ENCODE assay signal across 8 cellular contexts in genomic region chrX:150548251-150548650, GRCh38. TPM values are rescaled to one million over a fixed set of nuclear protein-coding genes. Genes with fewer than 3 reads are reported as not detected.
DNase-seq lines count a peak whose midpoint lies in the region; ATAC-seq and TF ChIP-seq lines count a peak whose summit lies in the region.

No MANE protein-coding gene starts in this region.

- TF ChIP-seq POLR2A in gastroesophageal sphincter (IDR thresholded peaks at IDR 0.05): no peak

- H3K27me3 Mint-ChIP-seq in Calu3 (ENCODE audit: unreplicated experiment): peaks cover 34% of the 10 kb centered on the region

- TF ChIP-seq CTCF in Calu3 (IDR thresholded peaks at IDR 0.05; ENCODE audit: unreplicated experiment): no peak
- no peak for TF ChIP-seq CTCF in RWPE1 (conservative IDR thresholded peaks at IDR 0.05; ENCODE audit: low read depth)
- TF ChIP-seq CTCF in gastroesophageal sphincter (IDR thresholded peaks at IDR 0.05): no peak
- no peak for TF ChIP-seq CTCF in psoas muscle (IDR thresholded peaks at IDR 0.05)

- no peaks in the 10 kb centered on the region for H3K9me3 ChIP-seq in gastroesophageal sphincter
- H3K9me3 ChIP-seq in psoas muscle: no peaks in the 10 kb centered on the region

- DNase-seq in Calu3 (no peak), RWPE1 (ENCODE audit: low spot score) (no peak), psoas muscle (no peak)

- no peak overlapping the region for H3K27ac Mint-ChIP-seq in Calu3 (ENCODE audit: unreplicated experiment)

- peak overlapping the region in 1 of 2 donors; percentile 47 for H3K4me3 ChIP-seq in gastroesophageal sphincter
- peak overlapping the region; percentile 60 for H3K4me3 ChIP-seq in psoas muscle

- intact Hi-C loops in Calu3 (cut with micrococcal nuclease; ENCODE audit: unreplicated experiment) (no loop called here), psoas muscle (cut with DNase I) (no loop called here)

- H3K9me3 Mint-ChIP-seq in Calu3 (ENCODE audit: low read depth, unreplicated experiment): no peaks in the 10 kb centered on the region

- POLR2A ChIA-PET in RWPE1 (lab: Yijun Ruan, JAX; ENCODE audit: low non-redundant PET): no interaction called here

- peak overlapping the region; percentile 62 for H3K27ac ChIP-seq in RWPE1
- peak overlapping the region in 3 of 4 donors; percentile 78 to 83 (median 82) for H3K27ac ChIP-seq in gastroesophageal sphincter
- peak overlapping the region; percentile 79 for H3K27ac ChIP-seq in psoas muscle

- 0% methylated on average over 1 of the region's 4 CpGs; no CpG with 5 or more reads in 1 of the 2 donors for WGBS in gastroesophageal sphincter (ENCODE audit: low coverage in 1 of 2), 2 donors
- 60 to 82% (median 68%) methylated on average over 4 of the region's 4 CpGs for WGBS in psoas muscle, 3 donors

- ATAC-seq in gastroesophageal sphincter (no peak), psoas muscle (no peak), HG02870 (IDR thresholded peaks at IDR 0.05; ENCODE audit: unreplicated experiment) (no peak), GM19455 (IDR thresholded peaks at IDR 0.05; ENCODE audit: unreplicated experiment) (no peak), HG02759 (IDR thresholded peaks at IDR 0.05; ENCODE audit: unreplicated experiment) (no peak), GM21786 (IDR thresholded peaks at IDR 0.05; ENCODE audit: unreplicated experiment) (no peak)

- H3K4me1 Mint-ChIP-seq in Calu3 (ENCODE audit: low read depth, unreplicated experiment): peaks cover 8% of the 10 kb centered on the region

- CTCF ChIA-PET in Calu3 (lab: Charles Lee): no interaction called here
- CTCF ChIA-PET in RWPE1 (lab: Yijun Ruan, JAX): no interaction called here

- BruUV-seq in Calu3 (replicated peaks; lab: Mats Ljungman, UMichigan): no TSS peak

- H3K4me1 ChIP-seq in gastroesophageal sphincter (peaks cover 0 to 23% (median 5%) of the 10 kb centered on the region in 3 donors), psoas muscle (no peaks in the 10 kb centered on the region)

- H3K36me3 ChIP-seq in gastroesophageal sphincter (no peaks in the 10 kb centered on the region), psoas muscle (ENCODE audit: insufficient read depth in 1 of 2, low read depth in 1 of 2) (no peaks in the 10 kb centered on the region)

- no peak for TF ChIP-seq EP300 in gastroesophageal sphincter (IDR thresholded peaks at IDR 0.05)

- peaks cover 7% of the 10 kb centered on the region for H3K36me3 Mint-ChIP-seq in Calu3 (ENCODE audit: insufficient read depth, unreplicated experiment)

- H3K27me3 ChIP-seq in gastroesophageal sphincter (no peaks in the 10 kb centered on the region), psoas muscle (ENCODE audit: insufficient read depth in 3 of 3, low read length in 2 of 3) (no peaks in the 10 kb centered on the region)

- H3K4me3 Mint-ChIP-seq in Calu3 (ENCODE audit: low read depth, unreplicated experiment): peak overlapping the region; percentile 73

RNA-seq across cellular contexts. Expression of gene MTM1, which starts 20.2 kb away (rescaled TPM):
- total RNA-seq in Calu3 (2022) (12.7 and 13.2 TPM in 2 replicates), gastroesophageal sphincter (10 to 100 TPM; 10.5 to 32.7 (median 14.3) TPM), psoas muscle (10 to 100 TPM in 3 of 4 donors, 1 to 10 TPM in 1; 9.6 to 17.4 (median 15.2) TPM)
- polyA plus RNA-seq in psoas muscle: 10 to 100 TPM in 1 of 3 donors, 1 to 10 TPM in 2; 4.9 to 15.2 (median 6.5) TPM
